ENCODE assay signal across 8 cellular contexts in genomic region chr6:118709859-118710350, GRCh38. TPM values are rescaled to one million over a fixed set of nuclear protein-coding genes. Genes with fewer than 3 reads are reported as not detected.
DNase-seq lines count a peak whose midpoint lies in the region; ATAC-seq and TF ChIP-seq lines count a peak whose summit lies in the region.

No MANE protein-coding gene starts in this region.

- TF ChIP-seq CTCF in nephron (IDR thresholded peaks at IDR 0.05; ENCODE audit: unreplicated experiment in 3 of 3), result no peak
- no peak for TF ChIP-seq CTCF in suprapubic skin (IDR thresholded peaks at IDR 0.05)

- peak overlapping the region; percentile 91 for H3K27ac Mint-ChIP-seq in activated CD4-positive, alpha-beta T cell treated with anti-CD3 and anti-CD28 coated beads for 36 hours
- peak overlapping the region; percentile 98 to 99 (median 99) for H3K27ac Mint-ChIP-seq in nephron

- H3K9me3 Mint-ChIP-seq in activated CD4-positive, alpha-beta T cell treated with anti-CD3 and anti-CD28 coated beads for 36 hours (ENCODE audit: low read depth), result no peaks in the 10 kb centered on the region
- no peaks in the 10 kb centered on the region for H3K9me3 Mint-ChIP-seq in nephron

- peaks cover 32% of the 10 kb centered on the region for H3K4me1 ChIP-seq in suprapubic skin

- peak overlapping the region; percentile 70 for H3K4me3 ChIP-seq in Jurkat, Clone E6-1 (ENCODE audit: low read length)
- H3K4me3 ChIP-seq in suprapubic skin, result peak overlapping the region; percentile 23

- H3K4me1 Mint-ChIP-seq in activated CD4-positive, alpha-beta T cell treated with anti-CD3 and anti-CD28 coated beads for 36 hours, result peaks cover 76% of the 10 kb centered on the region
- peaks cover 48% of the 10 kb centered on the region for H3K4me1 Mint-ChIP-seq in nephron

- H3K27me3 Mint-ChIP-seq in activated CD4-positive, alpha-beta T cell treated with anti-CD3 and anti-CD28 coated beads for 36 hours, result no peaks in the 10 kb centered on the region
- no peaks in the 10 kb centered on the region for H3K27me3 Mint-ChIP-seq in nephron (ENCODE audit: low read depth)

- H3K9me3 ChIP-seq in suprapubic skin, result no peaks in the 10 kb centered on the region

- TF ChIP-seq EP300 in suprapubic skin (IDR thresholded peaks at IDR 0.05), result no peak

- peak; percentile 92 for ATAC-seq in GM21515 (IDR thresholded peaks at IDR 0.05; ENCODE audit: unreplicated experiment)
- ATAC-seq in activated CD4-positive, alpha-beta T cell treated with anti-CD3 and anti-CD28 coated beads for 36 hours, result peak; percentile 81

- peak; percentile 89 for DNase-seq in Daoy (ENCODE audit: low read depth)
- DNase-seq in Jurkat, Clone E6-1 (ENCODE audit: low read depth, low spot score), result peak; percentile 98
- peak; percentile 87 for DNase-seq in activated CD4-positive, alpha-beta T cell treated with anti-CD3 and anti-CD28 coated beads for 36 hours
- peak; percentile 61 for DNase-seq in effector CD4-positive, alpha-beta T cell
- DNase-seq in suprapubic skin (ENCODE audit: low spot score in 2 of 2), result no peak
- no peak for DNase-seq in C1 segment of cervical spinal cord (lab: John Stamatoyannopoulos, UW)

- H3K27ac ChIP-seq in suprapubic skin, result peak overlapping the region; percentile 42

- H3K27me3 ChIP-seq in suprapubic skin, result no peaks in the 10 kb centered on the region

- peak overlapping the region; percentile 85 for H3K4me3 Mint-ChIP-seq in activated CD4-positive, alpha-beta T cell treated with anti-CD3 and anti-CD28 coated beads for 36 hours
- H3K4me3 Mint-ChIP-seq in nephron, result peak overlapping the region; percentile 37 to 89 (median 82)

- POLR2A ChIA-PET in activated CD4-positive, alpha-beta T cell treated with anti-CD3 and anti-CD28 coated beads for 36 hours (lab: Charles Lee), result interaction anchor here (0.6 to 3.5 kb wide), 14 partner anchors 10 to 641 kb away, joined by 3 to 49 read pairs (median 5); partner anchors contain the start of genes ASF1A and CEP85L

- 43% methylated on average over 3 of the region's 3 CpGs for WGBS in suprapubic skin

- no peak for TF ChIP-seq POLR2A in suprapubic skin (IDR thresholded peaks at IDR 0.05)

- no peaks in the 10 kb centered on the region for H3K36me3 ChIP-seq in suprapubic skin

- H3K36me3 Mint-ChIP-seq in activated CD4-positive, alpha-beta T cell treated with anti-CD3 and anti-CD28 coated beads for 36 hours (ENCODE audit: low read depth), result peaks cover 18% of the 10 kb centered on the region
- H3K36me3 Mint-ChIP-seq in nephron (ENCODE audit: low read depth), result no peaks in the 10 kb centered on the region

- intact Hi-C loops in activated CD4-positive, alpha-beta T cell treated with anti-CD3 and anti-CD28 coated beads for 36 hours (cut with DNase I, micrococcal nuclease), result loop anchor here (1.0 to 10.0 kb wide), 15 partner anchors 9 to 635 kb away; partner anchors contain the start of genes CEP85L (in 2 of the 2), ASF1A (in 1 of the 2), FAM184A (in 1 of the 2) and MAN1A1 (in 1 of the 2)

- CTCF ChIA-PET in activated CD4-positive, alpha-beta T cell treated with anti-CD3 and anti-CD28 coated beads for 36 hours (lab: Charles Lee), result interaction anchor here (0.7 to 2.2 kb wide), 16 partner anchors 9 to 194 kb away, joined by 3 to 15 read pairs (median 4); partner anchors contain the start of gene CEP85L

RNA-seq across cellular contexts. Expression of gene CEP85L, which starts 58.5 kb away (rescaled TPM):
- total RNA-seq in Daoy (2014; rRNA removed; shearing (Covaris generic)), result 4.7 and 7.0 TPM in 2 replicates
- 9.1 TPM for polyA plus RNA-seq in Jurkat, Clone E6-1 (2012; ENCODE audit: insufficient read depth, insufficient read length)
- total RNA-seq in activated CD4-positive, alpha-beta T cell treated with anti-CD3 and anti-CD28 coated beads for 36 hours, result 10 to 100 TPM; 29.5 to 29.7 TPM
- 1 to 10 TPM; 4.7 to 9.5 (median 5.3) TPM for total RNA-seq in suprapubic skin

Comparison
In these comparisons a context has a peak if more than half of its experiments do, and no peak if none do; other contexts are left out.
1. DNase-seq: peak in Daoy (single experiment), Jurkat, Clone E6-1 (single experiment), activated CD4-positive, alpha-beta T cell treated with anti-CD3 and anti-CD28 coated beads for 36 hours (single experiment) and effector CD4-positive, alpha-beta T cell (single experiment); none in suprapubic skin (0 of 2) and C1 segment of cervical spinal cord (0 of 14).